In genomic region chr17:1070411-1070810, GRCh38 we compare ENCODE assay signal across 13 cellular contexts.
"Had no signal": no experiment of that assay in that cellular context is flagged by ENCODE, and none has a peak within 500 bp of the region (broad histone marks: within the 10 kb centered on the region; RNA-seq: fewer than 3 reads in every experiment).

No MANE protein-coding gene starts in this region.

- H3K27ac Mint-ChIP-seq: nephron had no signal

- H3K4me3 Mint-ChIP-seq: nephron had no signal

- H3K4me3 ChIP-seq: dorsolateral prefrontal cortex, stomach, thoracic aorta, transverse colon had no signal

- H3K9me3 ChIP-seq: stomach, thoracic aorta, transverse colon had no signal

- DNase-seq: central memory CD4-positive, alpha-beta T cell; cortex of kidney; effector CD8-positive, alpha-beta T cell; small intestine; stimulated activated CD4-positive, alpha-beta T cell treated with anti-CD3 and anti-CD28 coated beads, Interleukin-12 subunit alpha, Interleukin-12 subunit beta, amount 100 ng/mL, for 4 hours; stimulated activated naive CD4-positive, alpha-beta T cell; stomach; substantia nigra; transverse colon had no signal

- ATAC-seq: esophagus mucosa had no signal

- H3K27ac ChIP-seq: stomach, thoracic aorta, transverse colon had no signal

- H3K27me3 ChIP-seq: stomach, transverse colon had no signal
